Comparison of ENCODE assay signal across 8 cellular contexts in genomic region chr13:77328819-77329132, GRCh38. TPM values are rescaled to one million over a fixed set of nuclear protein-coding genes. Genes with fewer than 3 reads are reported as not detected.
DNase-seq lines count a peak whose midpoint lies in the region; ATAC-seq and TF ChIP-seq lines count a peak whose summit lies in the region.

No MANE protein-coding gene starts in this region.

- peaks cover 14% of the 10 kb centered on the region; the same call in 1 of the 2 replicates for H4K20me1 ChIP-seq in DND-41 (ENCODE audit: insufficient read depth, low read length)
- peaks cover 18% of the 10 kb centered on the region for H4K20me1 ChIP-seq in Karpas-422 (ENCODE audit: insufficient read depth, low read depth, low read length)

- H3K4me2 ChIP-seq in DND-41 (ENCODE audit: insufficient read depth, low read length) (peak overlapping the region; percentile 93), Karpas-422 (ENCODE audit: low read depth, low read length, poor library complexity, severe bottlenecking) (peak overlapping the region; percentile 85)

- H2AFZ ChIP-seq in DND-41 (ENCODE audit: low read depth, low read length) (peak overlapping the region; percentile 77), Karpas-422 (ENCODE audit: low read length) (peak overlapping the region; percentile 68)

- no peaks in the 10 kb centered on the region for H3K9me3 ChIP-seq in DND-41 (ENCODE audit: insufficient read depth, low read length, severe bottlenecking)
- no peaks in the 10 kb centered on the region for H3K9me3 ChIP-seq in Karpas-422 (ENCODE audit: low read length)
- no peaks in the 10 kb centered on the region for H3K9me3 ChIP-seq in endocrine pancreas (ENCODE audit: control insufficient read depth, low read length)

- peak; percentile 3 for ATAC-seq in DND-41 (ENCODE audit: insufficient read depth, low read depth)
- peak; percentile 9 for ATAC-seq in GM21619 (IDR thresholded peaks at IDR 0.05; ENCODE audit: unreplicated experiment)

- H3K9me2 ChIP-seq in Karpas-422 (replicated peaks; ENCODE audit: insufficient read depth, low read length), result no peaks in the 10 kb centered on the region

- H3K27me3 ChIP-seq in DND-41 (ENCODE audit: insufficient read depth, low read length, poor library complexity) (no peaks in the 10 kb centered on the region), Karpas-422 (ENCODE audit: low read length) (no peaks in the 10 kb centered on the region), endocrine pancreas (ENCODE audit: control insufficient read depth, insufficient read depth, low read length) (no peaks in the 10 kb centered on the region), rectal smooth muscle tissue (ENCODE audit: control insufficient read depth, insufficient read depth, low read length) (no peaks in the 10 kb centered on the region)

- peak overlapping the region; percentile 77 for H3K9ac ChIP-seq in DND-41 (ENCODE audit: low read depth, low read length)
- H3K9ac ChIP-seq in Karpas-422 (ENCODE audit: low read length), result peak overlapping the region; percentile 87
- H3K9ac ChIP-seq in endocrine pancreas (ENCODE audit: control insufficient read depth, insufficient read depth, low read length), result peak overlapping the region; percentile 0
- peak overlapping the region; percentile 89 for H3K9ac ChIP-seq in rectal smooth muscle tissue (ENCODE audit: low read length)

- peak overlapping the region; percentile 97 for H3K27ac ChIP-seq in DND-41 (ENCODE audit: low read length)
- peak overlapping the region; percentile 96 for H3K27ac ChIP-seq in Karpas-422 (ENCODE audit: low read length)
- peak overlapping the region; percentile 83 for H3K27ac ChIP-seq in rectal smooth muscle tissue (ENCODE audit: low read depth, low read length)

- peak overlapping the region; percentile 8 to 61; a peak in 3 of 4 replicates for H3K4me3 ChIP-seq in DND-41 (ENCODE audit: low read depth in 1 of 2, low read length in 2 of 2)
- peak overlapping the region; percentile 91 for H3K4me3 ChIP-seq in Karpas-422 (ENCODE audit: low read length)
- peak overlapping the region; percentile 97 for H3K4me3 ChIP-seq in endocrine pancreas (ENCODE audit: control insufficient read depth, insufficient read depth, low read length)
- H3K4me3 ChIP-seq in rectal smooth muscle tissue (ENCODE audit: low read length), result peak overlapping the region; percentile 98

- H3K4me1 ChIP-seq in DND-41 (ENCODE audit: insufficient read depth, low read length), result peaks cover 48% of the 10 kb centered on the region
- peaks cover 42% of the 10 kb centered on the region for H3K4me1 ChIP-seq in Karpas-422 (ENCODE audit: low read length)
- H3K4me1 ChIP-seq in endocrine pancreas (ENCODE audit: control insufficient read depth, insufficient read depth, low read length), result peaks cover 17% of the 10 kb centered on the region
- H3K4me1 ChIP-seq in rectal smooth muscle tissue (ENCODE audit: control insufficient read depth, insufficient read depth, low read length), result peaks cover 8% of the 10 kb centered on the region

- no peak for TF ChIP-seq CTCF in DND-41 (IDR thresholded peaks at IDR 0.05; ENCODE audit: borderline replicate concordance, extremely low read depth, low read length, poor library complexity, severe bottlenecking)

- no peak for DNase-seq in DND-41
- peak; percentile 54 for DNase-seq in Karpas-422
- DNase-seq in NCI-H526 (lab: John Stamatoyannopoulos, UW), result no peak
- no peak for DNase-seq in SHP77 treated with DMSO at 0.1 percent for 48 hours (lab: John Stamatoyannopoulos, UW)
- no peak for DNase-seq in GM19238 (ENCODE audit: insufficient read length, low spot score)

- H3K79me2 ChIP-seq in DND-41 (ENCODE audit: insufficient read depth, low read length) (peaks cover 35% of the 10 kb centered on the region), Karpas-422 (ENCODE audit: low read length) (peaks cover 31% of the 10 kb centered on the region)

- H3K36me3 ChIP-seq in DND-41 (ENCODE audit: insufficient read depth, low read length), result no peaks in the 10 kb centered on the region
- H3K36me3 ChIP-seq in Karpas-422 (ENCODE audit: insufficient read depth, low read length), result no peaks in the 10 kb centered on the region
- no peaks in the 10 kb centered on the region for H3K36me3 ChIP-seq in endocrine pancreas (ENCODE audit: control insufficient read depth, insufficient read depth, low read length)
- H3K36me3 ChIP-seq in rectal smooth muscle tissue (ENCODE audit: control insufficient read depth, insufficient read depth, low read length), result no peaks in the 10 kb centered on the region

RNA-seq across cellular contexts. Expression of gene MYCBP2, which starts 1.9 kb away (rescaled TPM):
- 178 and 188 TPM in 2 replicates for total RNA-seq in Karpas-422 (2014; rRNA removed; shearing (Covaris generic); ENCODE audit: low replicate concordance)

Comparison
In these comparisons a context has a peak if more than half of its experiments do, and no peak if none do; other contexts are left out.
1. H3K4me3 ChIP-seq: peak in every context shown above with its lines; median percentile 98 in rectal smooth muscle tissue; 97 in endocrine pancreas; 91 in Karpas-422; 34 in DND-41.
2. H3K9ac ChIP-seq: peak in every context shown above with its lines; median percentile 89 in rectal smooth muscle tissue; 87 in Karpas-422; 77 in DND-41; 0 in endocrine pancreas.